In genomic region chr16:64948056-64948455, GRCh38 we compare ENCODE assay signal across 34 cellular contexts.
"Had no signal": no experiment of that assay in that cellular context is flagged by ENCODE, and none has a peak within 500 bp of the region (broad histone marks: within the 10 kb centered on the region; RNA-seq: fewer than 3 reads in every experiment).

No MANE protein-coding gene starts in this region.

- DNase-seq: activated B cell treated with CpG ODN at 0.5 μM for 24 hours; activated CD4-positive, alpha-beta T cell treated with anti-CD3 and anti-CD28 coated beads for 48 hours; activated CD4-positive, alpha-beta T cell treated with anti-CD3 and anti-CD28 coated beads, Interleukin-2, amount 50 U/mL, for 1 hour; activated CD4-positive, alpha-beta T cell treated with anti-CD3 and anti-CD28 coated beads, Interleukin-2, amount 50 U/mL, for 48 hours; activated CD8-positive, alpha-beta memory T cell treated with anti-CD3 and anti-CD28 coated beads, Interleukin-2, amount 10 ng/mL, durations not matched to agents 7 days and 5 days; activated CD8-positive, alpha-beta memory T cell treated with anti-CD3 and anti-CD28 coated beads, Interleukin-2, amount 50 U/mL, for 4 hours; activated CD8-positive, alpha-beta T cell treated with anti-CD3 and anti-CD28 coated beads, Interleukin-2, amount 10 ng/mL, durations not matched to agents 7 days and 5 days; activated effector memory CD4-positive, alpha-beta T cell treated with anti-CD3 and anti-CD28 coated beads, Interleukin-2, amount 50 U/mL, for 16 hours; activated naive CD4-positive, alpha-beta T cell treated with anti-CD3 and anti-CD28 coated beads for 36 hours; activated naive CD8-positive, alpha-beta T cell treated with anti-CD3 and anti-CD28 coated beads for 36 hours; activated naive CD8-positive, alpha-beta T cell treated with anti-CD3 and anti-CD28 coated beads, Interleukin-2, amount 50 U/mL, for 24 hours; activated T-cell treated with anti-CD3 and anti-CD28 coated beads, Interleukin-2, amount 50 U/mL, for 1 hour; activated T-cell treated with anti-CD3 and anti-CD28 coated beads, Interleukin-2, amount 50 U/mL, for 48 hours; adrenal gland; amygdala; aorta; brain microvascular endothelial cell; caudate nucleus; cortex of kidney; dermis blood vessel endothelial cell; effector CD8-positive, alpha-beta T cell; foreskin fibroblast; head of caudate nucleus; T-helper 1 cell; T-helper 17 cell; T1000; WERI-Rb-1 had no signal

- H3K27me3 Mint-ChIP-seq: activated B cell treated with CpG ODN at 0.5 μM for 24 hours; activated CD8-positive, alpha-beta memory T cell treated with anti-CD3 and anti-CD28 coated beads, Interleukin-2, amount 10 ng/mL, durations not matched to agents 7 days and 5 days; activated naive CD4-positive, alpha-beta T cell treated with anti-CD3 and anti-CD28 coated beads, Interleukin-2, amount 50 U/mL, for 24 hours; activated naive CD8-positive, alpha-beta T cell treated with anti-CD3 and anti-CD28 coated beads for 36 hours; activated naive CD8-positive, alpha-beta T cell treated with anti-CD3 and anti-CD28 coated beads, Interleukin-2, amount 50 U/mL, for 24 hours; T-helper 17 cell had no signal

- H3K27me3 ChIP-seq: adrenal gland, brain microvascular endothelial cell had no signal

- H3K9me3 ChIP-seq: adrenal gland had no signal

- H3K4me3 Mint-ChIP-seq: activated B cell treated with CpG ODN at 0.5 μM for 24 hours; activated CD8-positive, alpha-beta memory T cell treated with anti-CD3 and anti-CD28 coated beads, Interleukin-2, amount 10 ng/mL, durations not matched to agents 7 days and 5 days; activated CD8-positive, alpha-beta T cell treated with anti-CD3 and anti-CD28 coated beads, Interleukin-2, amount 10 ng/mL, durations not matched to agents 7 days and 5 days; activated naive CD4-positive, alpha-beta T cell treated with anti-CD3 and anti-CD28 coated beads for 36 hours; activated naive CD4-positive, alpha-beta T cell treated with anti-CD3 and anti-CD28 coated beads, Interleukin-2, amount 50 U/mL, for 24 hours; activated naive CD8-positive, alpha-beta T cell treated with anti-CD3 and anti-CD28 coated beads for 36 hours; activated naive CD8-positive, alpha-beta T cell treated with anti-CD3 and anti-CD28 coated beads, Interleukin-2, amount 50 U/mL, for 24 hours; activated T-helper 1 cell treated with anti-CD3 and anti-CD28 coated beads, Interleukin-12 subunit alpha, Interleukin-12 subunit beta, Interleukin-2, Interleukin-4 antibody, amounts not matched to agents 30 ng/mL and 10 ng/mL and 1 ng/mL, durations not matched to agents 14 hours and 24 hours and 36 hours; T-helper 17 cell; T-helper 2 cell treated with Interferon-gamma antibody and Interleukin-4, amounts not matched to agents 5 μg/mL and 100 μg/mL, for 36 hours had no signal

- H3K36me3 Mint-ChIP-seq: activated CD8-positive, alpha-beta memory T cell treated with anti-CD3 and anti-CD28 coated beads, Interleukin-2, amount 10 ng/mL, durations not matched to agents 7 days and 5 days; activated naive CD4-positive, alpha-beta T cell treated with anti-CD3 and anti-CD28 coated beads, Interleukin-2, amount 50 U/mL, for 24 hours; activated naive CD8-positive, alpha-beta T cell treated with anti-CD3 and anti-CD28 coated beads for 36 hours had no signal

- FAIRE-seq: colon, endometrium, frontal cortex had no signal

- H3K4me1 Mint-ChIP-seq: activated B cell treated with CpG ODN at 0.5 μM for 24 hours; activated CD8-positive, alpha-beta memory T cell treated with anti-CD3 and anti-CD28 coated beads, Interleukin-2, amount 10 ng/mL, durations not matched to agents 7 days and 5 days; activated naive CD4-positive, alpha-beta T cell treated with anti-CD3 and anti-CD28 coated beads, Interleukin-2, amount 50 U/mL, for 24 hours; activated naive CD8-positive, alpha-beta T cell treated with anti-CD3 and anti-CD28 coated beads for 36 hours; activated naive CD8-positive, alpha-beta T cell treated with anti-CD3 and anti-CD28 coated beads, Interleukin-2, amount 50 U/mL, for 24 hours; T-helper 17 cell had no signal

- H3K4me1 ChIP-seq: adrenal gland had no signal

- H3K27ac ChIP-seq: adrenal gland, brain microvascular endothelial cell, WERI-Rb-1 had no signal

- H3K36me3 ChIP-seq: adrenal gland, WERI-Rb-1 had no signal

- H3K27ac Mint-ChIP-seq: activated B cell treated with CpG ODN at 0.5 μM for 24 hours; activated CD8-positive, alpha-beta memory T cell treated with anti-CD3 and anti-CD28 coated beads, Interleukin-2, amount 10 ng/mL, durations not matched to agents 7 days and 5 days; activated CD8-positive, alpha-beta T cell treated with anti-CD3 and anti-CD28 coated beads, Interleukin-2, amount 10 ng/mL, durations not matched to agents 7 days and 5 days; activated naive CD4-positive, alpha-beta T cell treated with anti-CD3 and anti-CD28 coated beads for 36 hours; activated naive CD4-positive, alpha-beta T cell treated with anti-CD3 and anti-CD28 coated beads, Interleukin-2, amount 50 U/mL, for 24 hours; activated naive CD8-positive, alpha-beta T cell treated with anti-CD3 and anti-CD28 coated beads for 36 hours; activated naive CD8-positive, alpha-beta T cell treated with anti-CD3 and anti-CD28 coated beads, Interleukin-2, amount 50 U/mL, for 24 hours; activated T-helper 1 cell treated with anti-CD3 and anti-CD28 coated beads, Interleukin-12 subunit alpha, Interleukin-12 subunit beta, Interleukin-2, Interleukin-4 antibody, amounts not matched to agents 30 ng/mL and 10 ng/mL and 1 ng/mL, durations not matched to agents 14 hours and 24 hours and 36 hours; activated T-helper 2 cell treated with anti-CD3 and anti-CD28 coated beads, Interferon-gamma antibody, Interleukin-2, Interleukin-4, amounts not matched to agents 10 μg/mL and 5 μg/mL and 100 μg/mL, durations not matched to agents 14 hours and 24 hours and 36 hours; T-helper 17 cell; T-helper 2 cell treated with Interferon-gamma antibody and Interleukin-4, amounts not matched to agents 5 μg/mL and 100 μg/mL, for 36 hours had no signal

- H3K4me3 ChIP-seq: adrenal gland had no signal
